In the genomic region with DNA sequence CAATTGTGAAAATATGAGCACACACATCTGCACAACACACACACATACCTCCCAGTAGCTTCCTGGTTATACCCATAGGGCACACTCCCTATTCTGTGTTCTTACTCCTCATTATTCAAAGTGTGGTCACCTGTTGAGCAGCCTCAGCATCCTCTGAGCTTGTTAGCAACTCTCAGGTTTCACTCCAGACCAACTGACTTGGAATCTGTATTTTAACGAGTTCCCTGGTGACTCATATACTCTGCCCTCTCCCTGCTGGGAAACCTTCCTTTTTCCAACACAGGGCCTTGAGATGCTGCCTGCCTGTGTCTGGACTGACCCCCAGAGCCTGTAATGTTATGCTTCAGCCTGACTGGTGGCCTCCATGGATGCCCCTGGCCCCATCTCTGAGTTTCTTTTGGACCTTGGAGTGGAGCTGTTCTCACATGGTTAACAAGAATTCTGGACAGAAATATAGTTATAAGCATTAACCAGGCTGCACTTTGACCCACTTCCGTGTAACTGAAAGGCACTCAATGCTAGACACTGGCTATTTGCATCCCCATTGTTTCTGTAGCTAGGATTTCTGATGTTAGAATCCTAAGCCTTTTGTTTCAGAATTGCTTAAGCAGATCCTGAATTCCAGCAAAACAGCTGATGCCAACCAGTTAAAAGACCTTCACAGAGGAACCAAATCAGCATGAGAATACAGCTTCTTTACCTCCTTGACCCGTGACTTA, we compare ENCODE assay signal across 15 cellular contexts.
A peak's percentile ranks its signal among the peaks of the same experiment; 100 is the strongest.
DNase-seq lines count a peak whose midpoint lies in the region; ATAC-seq, FAIRE-seq and TF ChIP-seq lines count a peak whose summit lies in the region.
"Had no signal": no experiment of that assay in that cellular context is flagged by ENCODE, and none has a peak within 500 bp of the region (broad histone marks: within the 10 kb centered on the region; RNA-seq: fewer than 3 reads in every experiment).

No MANE protein-coding gene starts in this region.

- H3K9ac ChIP-seq in GM12878 (ENCODE audit: control insufficient read depth, insufficient read depth, low read length): no peak overlapping the region

- RAD21 ChIA-PET in GM12878 (lab: Charles Lee; ENCODE audit: unreplicated experiment): no interaction called here

- CTCF ChIA-PET in GM12878 (lab: Yijun Ruan, JAX): interaction anchor here (0.9 kb wide), 1 partner anchor 42 kb away, joined by 3 read pairs; no protein-coding TSS in a partner anchor

- H3K27ac ChIP-seq in GM12878 (ENCODE audit: control insufficient read depth, insufficient read depth): no peak overlapping the region
- H3K27ac ChIP-seq: A549, cardiac muscle cell, lower lobe of right lung, tibial artery had no signal

- H3K27me3 ChIP-seq in GM12878 (replicated peaks in 1 of 2; ENCODE audit: control insufficient read depth in 2 of 2, insufficient read depth in 2 of 2, low read length in 1 of 2): no peaks in the 10 kb centered on the region
- H3K27me3 ChIP-seq: cardiac muscle cell, tibial artery had no signal

- SMC1A ChIA-PET in GM12878 (lab: Charles Lee; ENCODE audit: uncharacterized antibody, unreplicated experiment): interaction anchor here (1.1 kb wide), 1 partner anchor 75 kb away, joined by 4 read pairs; no protein-coding TSS in a partner anchor

- in situ Hi-C loops in GM12878 (cut with MboI): no loop called here

- no peaks in the 10 kb centered on the region for H3K36me3 ChIP-seq in GM12878 (ENCODE audit: control insufficient read depth in 2 of 2, insufficient read depth in 2 of 2, low read length in 1 of 2)
- H3K36me3 ChIP-seq: cardiac muscle cell, lower lobe of right lung, tibial artery had no signal

- POLR2A ChIA-PET in GM12878 (lab: Charles Lee): no interaction called here

- no peak for TF ChIP-seq RAD21 in GM12878 (IDR thresholded peaks at IDR 0.05; ENCODE audit: insufficient read depth, low read depth, low read length)

- intact Hi-C loops in GM12878 (cut with micrococcal nuclease; ENCODE audit: unreplicated experiment): no loop called here

- H3K4me2 ChIP-seq in GM12878 (ENCODE audit: control insufficient read depth, insufficient read depth): no peak overlapping the region
- H3K4me2 ChIP-seq: A549 had no signal

- no peak for TF ChIP-seq CTCF in GM12878 (IDR thresholded peaks at IDR 0.05 in 2 of 3, conservative IDR thresholded peaks at IDR 0.05 in 1 of 3; ENCODE audit: control insufficient read depth in 2 of 3, extremely low read depth in 1 of 3, insufficient read depth in 1 of 3, low read depth in 3 of 3, low read length in 3 of 3)

- WGBS in GM12878 (ENCODE audit: insufficient coverage, insufficient replicate concordance, low lambda C conversion rate, missing lambda C conversion rate): 2% methylated on average over 3 of the region's 3 CpGs

- no peak for TF ChIP-seq POLR2A in GM12878 (IDR thresholded peaks at IDR 0.05; ENCODE audit: low read depth, low read length)

- no peaks in the 10 kb centered on the region for H3K4me1 ChIP-seq in GM12878 (ENCODE audit: control insufficient read depth, insufficient read depth, low read length)
- H3K4me1 ChIP-seq: A549, lower lobe of right lung, tibial artery had no signal

- no peak overlapping the region for H2AFZ ChIP-seq in GM12878 (ENCODE audit: control insufficient read depth, low read depth, low read length)

- FAIRE-seq in GM12878 (lab: Jason Lieb, UNC): no peak
- FAIRE-seq: A549, endometrium had no signal

- DNase-seq in NCI-H2196 (lab: John Stamatoyannopoulos, UW; ENCODE audit: unreplicated experiment) (peak; percentile 6), NCI-H2196 treated with DMSO at 0.1 percent for 48 hours (lab: John Stamatoyannopoulos, UW; ENCODE audit: unreplicated experiment) (no peak), GM12878 (ENCODE audit: low read depth, low spot score) (no peak), kidney tubule cell (ENCODE audit: low spot score) (peak; percentile 88), NCI-H1930 (lab: John Stamatoyannopoulos, UW) (no peak), SK-N-DZ (ENCODE audit: low spot score) (no peak), NCI-H82 treated with DMSO at 0.1 percent for 48 hours (lab: John Stamatoyannopoulos, UW; ENCODE audit: unreplicated experiment) (no peak)
- DNase-seq: activated gamma-delta T cell, lower lobe of right lung, NCI-H2171 treated with DMSO at 0.1 percent for 48 hours had no signal

- no peaks in the 10 kb centered on the region for H3K9me3 ChIP-seq in GM12878 (replicated peaks; ENCODE audit: control insufficient read depth, insufficient read depth, low read length)
- H3K9me3 ChIP-seq: A549, lower lobe of right lung, tibial artery had no signal

- no peak overlapping the region for H3K4me3 ChIP-seq in GM12878
- H3K4me3 ChIP-seq: A549, cardiac muscle cell, lower lobe of right lung, tibial artery had no signal

- H4K20me1 ChIP-seq in GM12878 (ENCODE audit: control insufficient read depth, insufficient read depth): no peaks in the 10 kb centered on the region

- no TSS peak for BruUV-seq in GM12878 (replicated peaks; lab: Mats Ljungman, UMichigan)

- ATAC-seq in GM12878 (no peak), HG02840 (IDR thresholded peaks at IDR 0.05; ENCODE audit: low FRiP score, unreplicated experiment) (no peak)
- ATAC-seq: A549, lower lobe of right lung had no signal

- no peak for TF ChIP-seq EP300 in GM12878 (IDR thresholded peaks at IDR 0.05; ENCODE audit: borderline replicate concordance in 1 of 2, control insufficient read depth in 1 of 2, low read depth in 2 of 2, low read length in 2 of 2)

- no peaks in the 10 kb centered on the region for H3K79me2 ChIP-seq in GM12878 (ENCODE audit: control insufficient read depth, insufficient read depth, low read length)

TF ChIP-seq in GM12878, 131 proteins besides CTCF, POLR2A, EP300 and RAD21:
- no peak for TF ChIP-seq CHD1 (IDR thresholded peaks at IDR 0.05; ENCODE audit: low read depth, low read length)
- 0 out of 2 replicates have a peak, but pooled peaks have one; percentile 11 for TF ChIP-seq MTA2 (IDR thresholded peaks at IDR 0.05; ENCODE audit: low read depth)

Comparison
In these comparisons a context has a peak if more than half of its experiments do, and no peak if none do; other contexts are left out.
1. DNase-seq: peak in NCI-H2196 (single experiment) and kidney tubule cell (single experiment); none in NCI-H2196 treated with DMSO at 0.1 percent for 48 hours (single experiment), GM12878 (single experiment), NCI-H1930 (0 of 2), SK-N-DZ (single experiment) and NCI-H82 treated with DMSO at 0.1 percent for 48 hours (single experiment).